9 cellular contexts compared by ENCODE assay signal in genomic region chrX:149512225-149512885, GRCh38. TPM values are rescaled to one million over a fixed set of nuclear protein-coding genes. Genes with fewer than 3 reads are reported as not detected.
DNase-seq lines count a peak whose midpoint lies in the region; FAIRE-seq and TF ChIP-seq lines count a peak whose summit lies in the region.
"Had no signal": no experiment of that assay in that cellular context is flagged by ENCODE, and none has a peak within 500 bp of the region (broad histone marks: within the 10 kb centered on the region; RNA-seq: fewer than 3 reads in every experiment).

No MANE protein-coding gene starts in this region.

- H3K27ac ChIP-seq in GM23248 (no peak overlapping the region), Karpas-422 (ENCODE audit: low read length) (no peak overlapping the region), SU-DHL-6 (ENCODE audit: low read depth, low read length) (no peak overlapping the region), astrocyte (ENCODE audit: low read depth, low read length) (no peak overlapping the region)

- peaks cover 5% of the 10 kb centered on the region; the same call in 1 of the 2 replicates for H3K4me1 ChIP-seq in GM23248 (ENCODE audit: insufficient read depth)
- H3K4me1 ChIP-seq in Karpas-422 (ENCODE audit: low read length), result peaks cover 14% of the 10 kb centered on the region
- peaks cover 14% of the 10 kb centered on the region for H3K4me1 ChIP-seq in astrocyte (ENCODE audit: insufficient read depth, low read length)

- H4K20me1 ChIP-seq in GM23248 (ENCODE audit: insufficient read depth) (no peaks in the 10 kb centered on the region), Karpas-422 (ENCODE audit: insufficient read depth, low read depth, low read length) (no peaks in the 10 kb centered on the region), SU-DHL-6 (ENCODE audit: low read depth, low read length) (no peaks in the 10 kb centered on the region), astrocyte (ENCODE audit: insufficient read depth, low read length) (no peaks in the 10 kb centered on the region)

- peaks cover 3% of the 10 kb centered on the region for H3K4me1 Mint-ChIP-seq in astrocyte (ENCODE audit: low read depth, unreplicated experiment)

- no peaks in the 10 kb centered on the region for H3K27me3 Mint-ChIP-seq in astrocyte (ENCODE audit: low read depth, unreplicated experiment)

- DNase-seq in GM12864 (ENCODE audit: low read depth), result no peak
- peak; percentile 58 for DNase-seq in GM23248
- DNase-seq in Karpas-422, result peak; percentile 89
- DNase-seq in astrocyte (ENCODE audit: low read depth), result no peak
- DNase-seq in hypothalamus (lab: John Stamatoyannopoulos, UW), result peak in 31 of 51 donors; percentile 0 to 64 (median 19)
- DNase-seq in stimulated activated CD4-positive, alpha-beta T cell treated with anti-CD3 and anti-CD28 coated beads, Interleukin-1b, Interleukin-23, amount 100 ng/mL, for 4 hours (ENCODE audit: low read depth in 2 of 2), result peak; percentile 21 to 38
- DNase-seq in DMS79 (lab: John Stamatoyannopoulos, UW), result no peak

- WGBS in GM23248 (ENCODE audit: low coverage in 1 of 2, low lambda C conversion rate in 2 of 2, missing lambda C conversion rate in 2 of 2), 2 experiments, result 83 to 88% methylated on average over 1 to 4 of the region's 4 CpGs

- H3F3A ChIP-seq in GM23248 (ENCODE audit: insufficient read depth) (no peaks in the 10 kb centered on the region), SU-DHL-6 (ENCODE audit: insufficient read depth) (no peaks in the 10 kb centered on the region)

- no peak overlapping the region for H3K27ac Mint-ChIP-seq in astrocyte (ENCODE audit: unreplicated experiment)

- H3K27me3 ChIP-seq in GM23248 (replicated peaks; ENCODE audit: insufficient read depth) (no peaks in the 10 kb centered on the region), Karpas-422 (ENCODE audit: low read length) (no peaks in the 10 kb centered on the region), SU-DHL-6 (ENCODE audit: low read length) (no peaks in the 10 kb centered on the region), astrocyte (ENCODE audit: insufficient read depth, low read length) (no peaks in the 10 kb centered on the region)

- no peaks in the 10 kb centered on the region for H3K9me2 ChIP-seq in GM23248 (ENCODE audit: insufficient read depth)
- H3K9me2 ChIP-seq in Karpas-422 (replicated peaks; ENCODE audit: insufficient read depth, low read length), result no peaks in the 10 kb centered on the region
- H3K9me2 ChIP-seq in SU-DHL-6 (replicated peaks; ENCODE audit: insufficient read depth, low read length), result no peaks in the 10 kb centered on the region

- in situ Hi-C loops in GM23248 (cut with MboI), result no loop called here

- TF ChIP-seq CTCF in GM12864 (IDR thresholded peaks at IDR 0.05; ENCODE audit: low read depth, low read length, missing control alignments) (peak; percentile 67), SU-DHL-6 (IDR thresholded peaks at IDR 0.05; ENCODE audit: insufficient read depth, low read length, poor library complexity, severe bottlenecking) (peak; percentile 30), astrocyte (IDR thresholded peaks at IDR 0.05; ENCODE audit: insufficient read depth, low read depth, low read length) (peak; percentile 39)

- no peaks in the 10 kb centered on the region for H3K9me3 Mint-ChIP-seq in astrocyte (ENCODE audit: unreplicated experiment)

- no peak overlapping the region for H3K4me3 Mint-ChIP-seq in astrocyte (ENCODE audit: unreplicated experiment)

- no peak overlapping the region for H3K9ac ChIP-seq in GM23248
- no peak overlapping the region for H3K9ac ChIP-seq in Karpas-422 (ENCODE audit: low read length)
- H3K9ac ChIP-seq in SU-DHL-6 (ENCODE audit: low read length), result no peak overlapping the region
- no peak overlapping the region for H3K9ac ChIP-seq in astrocyte (ENCODE audit: low read length)

- no peak overlapping the region for H2AFZ ChIP-seq in GM23248
- no peak overlapping the region; the same call in 1 of the 2 replicates for H2AFZ ChIP-seq in Karpas-422 (ENCODE audit: low read length)
- no peak overlapping the region for H2AFZ ChIP-seq in SU-DHL-6 (ENCODE audit: low read depth, low read length, severe bottlenecking)
- H2AFZ ChIP-seq in astrocyte (ENCODE audit: low read depth, low read length), result no peak overlapping the region

- H3K36me3 Mint-ChIP-seq in astrocyte (ENCODE audit: low read depth, unreplicated experiment), result no peaks in the 10 kb centered on the region

- H3K4me3 ChIP-seq in GM12864 (ENCODE audit: low read depth, low read length) (no peak overlapping the region), GM23248 (no peak overlapping the region), Karpas-422 (ENCODE audit: low read length) (no peak overlapping the region), SU-DHL-6 (ENCODE audit: insufficient read depth, low read length, poor library complexity, severe bottlenecking) (no peak overlapping the region), astrocyte (ENCODE audit: insufficient read depth, low read depth, low read length) (no peak overlapping the region)

- no peak for FAIRE-seq in astrocyte (lab: Jason Lieb, UNC)

- H3K4me2 ChIP-seq in GM23248 (ENCODE audit: unreplicated experiment) (no peak overlapping the region), Karpas-422 (ENCODE audit: low read depth, low read length, poor library complexity, severe bottlenecking) (no peak overlapping the region), SU-DHL-6 (ENCODE audit: low read depth, low read length, poor library complexity, severe bottlenecking) (no peak overlapping the region), astrocyte (ENCODE audit: low read length) (no peak overlapping the region)

- H3K9me3 ChIP-seq in GM23248 (ENCODE audit: low read depth) (no peaks in the 10 kb centered on the region), Karpas-422 (ENCODE audit: low read length) (no peaks in the 10 kb centered on the region), SU-DHL-6 (ENCODE audit: insufficient read depth, low read length) (no peaks in the 10 kb centered on the region), astrocyte (ENCODE audit: insufficient read depth, low read depth, low read length) (no peaks in the 10 kb centered on the region)

- H3K36me3 ChIP-seq in GM23248 (ENCODE audit: low read depth), result no peaks in the 10 kb centered on the region
- H3K36me3 ChIP-seq in Karpas-422 (ENCODE audit: insufficient read depth, low read length), result no peaks in the 10 kb centered on the region
- no peaks in the 10 kb centered on the region for H3K36me3 ChIP-seq in SU-DHL-6 (ENCODE audit: low read length)
- H3K36me3 ChIP-seq in astrocyte (ENCODE audit: insufficient read depth, low read length), result no peaks in the 10 kb centered on the region

- H3K79me2 ChIP-seq in GM23248 (ENCODE audit: insufficient read depth), result no peaks in the 10 kb centered on the region
- H3K79me2 ChIP-seq in Karpas-422 (ENCODE audit: low read length), result no peaks in the 10 kb centered on the region
- H3K79me2 ChIP-seq in SU-DHL-6 (ENCODE audit: insufficient read depth, low read length), result no peaks in the 10 kb centered on the region
- H3K79me2 ChIP-seq in astrocyte (ENCODE audit: insufficient read depth, low read length), result no peaks in the 10 kb centered on the region

RNA-seq across cellular contexts. Expression of gene IDS, which starts 7.2 kb away (rescaled TPM):
- 38.2 and 47.7 TPM in 2 replicates for total RNA-seq in GM23248 (2014; rRNA removed; shearing (Covaris generic))
- polyA plus RNA-seq in GM23248 (2016; fragmentation: Nextera tagmentation; extraction: Ambion mirVana), result 78.4 and 79.5 TPM in 2 replicates
- 134 and 263 TPM in 2 replicates for total RNA-seq in Karpas-422 (2014; rRNA removed; shearing (Covaris generic); ENCODE audit: low replicate concordance)
- total RNA-seq in astrocyte, result 127 and 130 TPM in 2 replicates

RNA-seq across cellular contexts. Expression of gene EOLA1, which starts 28.5 kb away (rescaled TPM):
- 10.4 and 10.6 TPM in 2 replicates for total RNA-seq in GM23248 (2014; rRNA removed; shearing (Covaris generic))
- 12.0 and 12.3 TPM in 2 replicates for polyA plus RNA-seq in GM23248 (2016; fragmentation: Nextera tagmentation; extraction: Ambion mirVana)
- 11.6 and 12.5 TPM in 2 replicates for total RNA-seq in Karpas-422 (2014; rRNA removed; shearing (Covaris generic); ENCODE audit: low replicate concordance)
- total RNA-seq in astrocyte, result 12.4 and 13.6 TPM in 2 replicates

RNA-seq across cellular contexts. Expression of gene HSFX3, which starts 37.4 kb away (rescaled TPM):
- not detected in 2 replicates for total RNA-seq in GM23248 (2014; rRNA removed; shearing (Covaris generic))
- not detected in 2 replicates for polyA plus RNA-seq in GM23248 (2016; fragmentation: Nextera tagmentation; extraction: Ambion mirVana)
- total RNA-seq in Karpas-422 (2014; rRNA removed; shearing (Covaris generic); ENCODE audit: low replicate concordance), result not detected in 2 replicates
- not detected in 2 replicates for total RNA-seq in astrocyte
- total RNA-seq: glomerular endothelial cell had no signal

Comparison
In these comparisons a context has a peak if more than half of its experiments do, and no peak if none do; other contexts are left out.
1. DNase-seq: peak in GM23248 (single experiment), Karpas-422 (single experiment), hypothalamus (31 of 51) and stimulated activated CD4-positive, alpha-beta T cell treated with anti-CD3 and anti-CD28 coated beads, Interleukin-1b, Interleukin-23, amount 100 ng/mL, for 4 hours (2 of 2); none in GM12864 (single experiment), astrocyte (single experiment) and DMS79 (single experiment).
2. Peak in every context shown above with its lines, with median percentiles within 50 percentile points of each other: CTCF ChIP-seq.